In the genomic region with DNA sequence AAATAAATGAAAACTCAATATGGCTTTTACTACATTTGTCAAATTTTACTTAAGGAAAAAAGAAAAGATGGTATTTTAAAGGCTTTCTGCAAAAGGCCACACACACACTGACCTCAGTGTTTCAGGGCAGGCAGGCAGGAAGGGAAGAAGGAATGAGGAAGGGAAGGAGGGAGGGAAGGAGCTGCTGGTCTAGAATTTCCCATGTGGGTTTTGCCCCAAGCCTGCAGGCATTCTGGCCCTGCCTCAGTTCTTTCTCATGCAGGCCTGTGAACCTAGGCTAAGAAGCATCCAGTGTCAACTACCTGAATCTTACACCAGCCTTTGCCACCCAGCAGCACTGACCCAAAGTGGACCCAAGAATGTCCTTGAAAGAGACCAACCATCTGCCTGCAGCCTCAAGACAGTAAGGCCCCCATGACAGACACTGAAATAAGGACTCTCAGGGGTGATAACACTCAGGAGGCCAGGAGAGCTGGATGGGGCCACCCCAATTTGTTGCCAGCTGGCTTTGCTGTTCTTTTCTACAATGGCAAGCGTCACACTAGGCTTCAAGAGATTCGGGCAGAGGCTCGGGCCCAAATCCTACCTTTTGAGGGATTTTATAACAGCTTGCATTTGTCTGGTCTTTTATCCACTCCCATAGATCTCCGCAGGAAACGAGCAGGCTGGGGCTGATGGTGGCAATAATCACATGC, we compare ENCODE assay signal across 15 cellular contexts.
"Had no signal": no experiment of that assay in that cellular context is flagged by ENCODE, and none has a peak within 500 bp of the region (broad histone marks: within the 10 kb centered on the region; RNA-seq: fewer than 3 reads in every experiment).

No MANE protein-coding gene starts in this region.

- H3K36me3 ChIP-seq: breast epithelium, gastrocnemius medialis, left lung had no signal

- H3K4me3 Mint-ChIP-seq: activated naive CD8-positive, alpha-beta T cell treated with anti-CD3 and anti-CD28 coated beads, Interleukin-2, amount 10 ng/mL, durations not matched to agents 7 days and 5 days; activated T-cell treated with anti-CD3 and anti-CD28 coated beads, Interleukin-2, amount 50 U/mL, for 4 hours; nephron; stimulated activated naive CD8-positive, alpha-beta T cell treated with anti-CD3 and anti-CD28 coated beads, Interleukin-15, amount 100 ng/mL, for 72 hours; T-helper 1 cell treated with Interleukin-12 subunit alpha and Interleukin-12 subunit beta and Interleukin-4 antibody, amounts not matched to agents 30 μg/mL and 1 μg/mL, for 36 hours had no signal

- DNase-seq: activated CD4-positive, alpha-beta T cell treated with anti-CD3 and anti-CD28 coated beads for 48 hours; activated gamma-delta T cell treated with Interleukin-2 at 50 U/mL for 16 hours; activated naive CD8-positive, alpha-beta T cell treated with anti-CD3 and anti-CD28 coated beads, Interleukin-2, amount 10 ng/mL, durations not matched to agents 7 days and 5 days; activated T-cell treated with anti-CD3 and anti-CD28 coated beads, Interleukin-2, amount 50 U/mL, for 4 hours; anterior cingulate cortex; gastrocnemius medialis; islet precursor cell; occipital lobe; stimulated activated CD4-positive, alpha-beta T cell treated with anti-CD3 and anti-CD28 coated beads, Interleukin-2, amount 100 ng/mL, for 48 hours; stimulated activated naive CD8-positive, alpha-beta T cell treated with anti-CD3 and anti-CD28 coated beads, Interleukin-15, amount 100 ng/mL, for 72 hours; testis had no signal

- H3K4me1 Mint-ChIP-seq: activated naive CD8-positive, alpha-beta T cell treated with anti-CD3 and anti-CD28 coated beads, Interleukin-2, amount 10 ng/mL, durations not matched to agents 7 days and 5 days had no signal

- H3K27ac ChIP-seq: breast epithelium, gastrocnemius medialis, left lung, testis had no signal

- H3K4me1 ChIP-seq: breast epithelium had no signal

- ATAC-seq: activated T-cell treated with anti-CD3 and anti-CD28 coated beads, Interleukin-2, amount 50 U/mL, for 4 hours; gastrocnemius medialis; left lung; stimulated activated naive CD8-positive, alpha-beta T cell treated with anti-CD3 and anti-CD28 coated beads, Interleukin-15, amount 100 ng/mL, for 72 hours had no signal

- H3K27ac Mint-ChIP-seq: activated naive CD8-positive, alpha-beta T cell treated with anti-CD3 and anti-CD28 coated beads, Interleukin-2, amount 10 ng/mL, durations not matched to agents 7 days and 5 days; stimulated activated naive CD8-positive, alpha-beta T cell treated with anti-CD3 and anti-CD28 coated beads, Interleukin-15, amount 100 ng/mL, for 72 hours; T-helper 1 cell treated with Interleukin-12 subunit alpha and Interleukin-12 subunit beta and Interleukin-4 antibody, amounts not matched to agents 30 μg/mL and 1 μg/mL, for 36 hours had no signal

- H3K27me3 Mint-ChIP-seq: activated naive CD8-positive, alpha-beta T cell treated with anti-CD3 and anti-CD28 coated beads, Interleukin-2, amount 10 ng/mL, durations not matched to agents 7 days and 5 days; stimulated activated naive CD8-positive, alpha-beta T cell treated with anti-CD3 and anti-CD28 coated beads, Interleukin-15, amount 100 ng/mL, for 72 hours had no signal

- H3K9me3 Mint-ChIP-seq: activated T-cell treated with anti-CD3 and anti-CD28 coated beads, Interleukin-2, amount 50 U/mL, for 4 hours; T-helper 1 cell treated with Interleukin-12 subunit alpha and Interleukin-12 subunit beta and Interleukin-4 antibody, amounts not matched to agents 30 μg/mL and 1 μg/mL, for 36 hours had no signal

- H3K27me3 ChIP-seq: breast epithelium, gastrocnemius medialis, left lung, testis had no signal

- H3K4me3 ChIP-seq: breast epithelium, gastrocnemius medialis, left lung, testis had no signal
